21 cellular contexts compared by ENCODE assay signal in the genomic region with DNA sequence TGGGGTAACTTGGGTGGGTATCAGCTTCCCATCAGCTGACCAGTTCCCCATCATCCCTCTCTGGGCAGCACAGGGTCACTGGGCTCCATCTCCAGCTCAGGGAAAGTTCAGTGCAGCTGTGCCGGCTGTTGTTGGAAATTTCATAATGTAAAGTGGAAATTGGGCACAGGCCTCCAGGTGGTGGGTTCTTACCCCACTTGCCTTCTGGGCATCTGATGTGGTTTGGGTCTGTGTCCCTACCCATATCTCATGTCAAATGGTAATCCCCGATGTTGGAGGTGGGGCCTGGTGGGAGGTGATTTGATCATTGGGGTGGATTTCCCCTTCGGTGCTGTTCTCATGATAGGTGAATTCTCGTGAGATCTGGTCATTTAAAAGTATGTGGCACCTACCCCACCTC.
"Had no signal": no experiment of that assay in that cellular context is flagged by ENCODE, and none has a peak within 500 bp of the region (broad histone marks: within the 10 kb centered on the region; RNA-seq: fewer than 3 reads in every experiment).

No MANE protein-coding gene starts in this region.

- H3K36me3 ChIP-seq: cardiac muscle cell, esophagus squamous epithelium, heart left ventricle, lower lobe of right lung, spleen, thoracic aorta had no signal

- H3K27ac Mint-ChIP-seq: activated naive CD4-positive, alpha-beta T cell treated with anti-CD3 and anti-CD28 coated beads, Interleukin-2, amount 10 ng/mL, durations not matched to agents 7 days and 5 days; type B pancreatic cell; WTC11 had no signal

- H3K36me3 Mint-ChIP-seq: activated naive CD4-positive, alpha-beta T cell treated with anti-CD3 and anti-CD28 coated beads, Interleukin-2, amount 10 ng/mL, durations not matched to agents 7 days and 5 days; type B pancreatic cell; WTC11 had no signal

- H3K4me3 Mint-ChIP-seq: activated naive CD4-positive, alpha-beta T cell treated with anti-CD3 and anti-CD28 coated beads, Interleukin-2, amount 10 ng/mL, durations not matched to agents 7 days and 5 days; naive thymus-derived CD4-positive, alpha-beta T cell; neural crest cell; type B pancreatic cell; WTC11 had no signal

- DNase-seq: activated CD4-positive, alpha-beta T cell treated with anti-CD3 and anti-CD28 coated beads, Interleukin-2, amount 50 U/mL, for 48 hours; activated effector memory CD4-positive, alpha-beta T cell treated with anti-CD3 and anti-CD28 coated beads, Interleukin-2, amount 50 U/mL, for 16 hours; activated naive CD4-positive, alpha-beta T cell treated with anti-CD3 and anti-CD28 coated beads, Interleukin-2, amount 10 ng/mL, durations not matched to agents 7 days and 5 days; activated T-cell treated with anti-CD3 and anti-CD28 coated beads, Interleukin-2, amount 50 U/mL, for 48 hours; esophagus squamous epithelium; heart left ventricle; islet precursor cell; lower lobe of right lung; naive thymus-derived CD4-positive, alpha-beta T cell; retina; stimulated activated CD4-positive, alpha-beta T cell treated with anti-CD3 and anti-CD28 coated beads, Interleukin-4, amount 100 ng/mL, for 24 hours; stimulated activated naive CD4-positive, alpha-beta T cell treated with Interleukin-2 at 50 U/mL for 16 hours; T-helper 1 cell; T-helper 9 cell had no signal

- H3K9me3 ChIP-seq: esophagus squamous epithelium, heart left ventricle, lower lobe of right lung, spleen, thoracic aorta had no signal

- ATAC-seq: heart left ventricle; lower lobe of right lung; naive thymus-derived CD4-positive, alpha-beta T cell; WTC11 had no signal

- H3K27me3 ChIP-seq: cardiac muscle cell, dorsolateral prefrontal cortex, esophagus squamous epithelium, heart left ventricle, spleen had no signal

- H3K9me3 Mint-ChIP-seq: activated naive CD4-positive, alpha-beta T cell treated with anti-CD3 and anti-CD28 coated beads, Interleukin-2, amount 10 ng/mL, durations not matched to agents 7 days and 5 days; neural crest cell; type B pancreatic cell; WTC11 had no signal

- H3K27me3 Mint-ChIP-seq: type B pancreatic cell had no signal

- H3K27ac ChIP-seq: cardiac muscle cell, esophagus squamous epithelium, lower lobe of right lung, spleen, thoracic aorta had no signal

- H3K4me3 ChIP-seq: cardiac muscle cell, dorsolateral prefrontal cortex, esophagus squamous epithelium, heart left ventricle, lower lobe of right lung, spleen, thoracic aorta had no signal
